ENCODE assay signal across 1 cellular context in the genomic region with DNA sequence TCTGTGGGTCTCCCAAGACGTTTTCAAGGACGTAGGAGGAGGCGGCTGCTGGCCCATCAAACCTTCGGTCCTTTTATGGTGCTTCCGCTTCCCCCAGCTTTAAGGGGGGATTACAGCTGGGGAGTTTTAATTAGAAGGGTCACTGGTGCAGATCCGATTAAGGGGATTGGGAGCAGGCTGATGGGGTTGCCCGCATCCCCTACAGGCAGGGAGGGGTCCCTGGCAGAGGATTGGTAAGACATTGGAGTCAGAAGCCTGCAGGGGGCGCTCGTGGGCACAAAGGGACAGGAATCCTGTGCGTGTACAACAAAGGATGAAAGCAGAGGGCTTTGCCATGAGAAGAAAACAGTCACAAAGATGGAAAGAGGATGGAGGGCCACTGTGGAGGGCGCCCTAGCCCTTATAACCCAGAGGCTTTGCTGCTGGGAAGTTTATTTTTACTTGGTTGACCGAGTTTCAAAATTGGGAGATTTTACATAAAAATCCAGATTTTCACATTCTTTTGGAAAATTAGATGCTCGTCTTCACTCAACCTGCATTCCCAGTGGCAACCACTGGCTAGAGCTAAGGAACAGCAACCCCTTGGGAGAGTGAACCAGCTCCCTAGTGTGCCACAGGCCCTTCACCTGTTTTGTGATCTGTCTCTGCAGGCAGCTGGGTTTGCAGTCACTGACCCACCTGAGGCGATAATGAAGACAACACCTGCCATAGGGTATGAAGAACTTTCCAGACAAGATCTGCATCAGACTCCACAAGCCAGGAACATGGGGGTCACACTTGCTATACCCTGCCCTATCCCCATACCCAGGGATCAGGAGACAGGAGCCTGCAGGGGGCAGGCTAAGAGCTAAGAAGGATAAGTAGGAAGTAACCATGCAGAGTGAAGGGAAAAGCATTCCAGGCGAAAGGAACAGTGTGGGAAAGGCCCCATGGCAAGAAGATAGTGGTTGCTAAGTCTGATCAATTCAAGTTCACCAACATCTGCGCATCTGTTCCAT.
TF ChIP-seq lines count a peak whose summit lies in the region.

No MANE protein-coding gene starts in this region.

TF ChIP-seq in HepG2, 621 proteins besides CTCF, POLR2A, EP300 and RAD21 (continued from another document and continues in another):
- TF ChIP-seq, protein P1, sequence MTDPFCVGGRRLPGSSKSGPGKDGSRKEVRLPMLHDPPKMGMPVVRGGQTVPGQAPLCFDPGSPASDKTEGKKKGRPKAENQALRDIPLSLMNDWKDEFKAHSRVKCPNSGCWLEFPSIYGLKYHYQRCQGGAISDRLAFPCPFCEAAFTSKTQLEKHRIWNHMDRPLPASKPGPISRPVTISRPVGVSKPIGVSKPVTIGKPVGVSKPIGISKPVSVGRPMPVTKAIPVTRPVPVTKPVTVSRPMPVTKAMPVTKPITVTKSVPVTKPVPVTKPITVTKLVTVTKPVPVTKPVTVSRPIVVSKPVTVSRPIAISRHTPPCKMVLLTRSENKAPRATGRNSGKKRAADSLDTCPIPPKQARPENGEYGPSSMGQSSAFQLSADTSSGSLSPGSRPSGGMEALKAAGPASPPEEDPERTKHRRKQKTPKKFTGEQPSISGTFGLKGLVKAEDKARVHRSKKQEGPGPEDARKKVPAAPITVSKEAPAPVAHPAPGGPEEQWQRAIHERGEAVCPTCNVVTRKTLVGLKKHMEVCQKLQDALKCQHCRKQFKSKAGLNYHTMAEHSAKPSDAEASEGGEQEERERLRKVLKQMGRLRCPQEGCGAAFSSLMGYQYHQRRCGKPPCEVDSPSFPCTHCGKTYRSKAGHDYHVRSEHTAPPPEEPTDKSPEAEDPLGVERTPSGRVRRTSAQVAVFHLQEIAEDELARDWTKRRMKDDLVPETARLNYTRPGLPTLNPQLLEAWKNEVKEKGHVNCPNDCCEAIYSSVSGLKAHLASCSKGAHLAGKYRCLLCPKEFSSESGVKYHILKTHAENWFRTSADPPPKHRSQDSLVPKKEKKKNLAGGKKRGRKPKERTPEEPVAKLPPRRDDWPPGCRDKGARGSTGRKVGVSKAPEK (CRISPR knock-in tag; IDR thresholded peaks at IDR 0.05; ENCODE audit: borderline replicate concordance): no peak; the same call in 1 of the 2 replicates
- no peak for TF ChIP-seq NCOR1 (IDR thresholded peaks at IDR 0.05; ENCODE audit: borderline replicate concordance, low read length)
- no peak for TF ChIP-seq ZNF878 (CRISPR knock-in tag; IDR thresholded peaks at IDR 0.05)
- no peak for TF ChIP-seq ZNF121 (CRISPR knock-in tag; IDR thresholded peaks at IDR 0.05)
- TF ChIP-seq ZFP1 (CRISPR knock-in tag; IDR thresholded peaks at IDR 0.05): no peak
- no peak for TF ChIP-seq ZNF205 (CRISPR knock-in tag; IDR thresholded peaks at IDR 0.05)
- TF ChIP-seq MED13 (CRISPR knock-in tag; IDR thresholded peaks at IDR 0.05): no peak
- TF ChIP-seq ZNF678 (CRISPR knock-in tag; IDR thresholded peaks at IDR 0.05): no peak
- TF ChIP-seq ZNF788 (CRISPR knock-in tag; IDR thresholded peaks at IDR 0.05; ENCODE audit: borderline replicate concordance): no peak
- no peak for TF ChIP-seq PHF21A (CRISPR knock-in tag; IDR thresholded peaks at IDR 0.05)
- TF ChIP-seq ISL2 (CRISPR knock-in tag; IDR thresholded peaks at IDR 0.05): 0 out of 2 replicates have a peak, but pooled peaks have one; percentile 27
- no peak for TF ChIP-seq CBX1 (IDR thresholded peaks at IDR 0.05; ENCODE audit: low read depth)
- TF ChIP-seq GPN1 (CRISPR knock-in tag; IDR thresholded peaks at IDR 0.05; ENCODE audit: borderline replicate concordance): no peak
- TF ChIP-seq NCOA2 (CRISPR knock-in tag; IDR thresholded peaks at IDR 0.05): no peak
- no peak for TF ChIP-seq CCDC6 (CRISPR knock-in tag; IDR thresholded peaks at IDR 0.05)
- TF ChIP-seq, protein P2, sequence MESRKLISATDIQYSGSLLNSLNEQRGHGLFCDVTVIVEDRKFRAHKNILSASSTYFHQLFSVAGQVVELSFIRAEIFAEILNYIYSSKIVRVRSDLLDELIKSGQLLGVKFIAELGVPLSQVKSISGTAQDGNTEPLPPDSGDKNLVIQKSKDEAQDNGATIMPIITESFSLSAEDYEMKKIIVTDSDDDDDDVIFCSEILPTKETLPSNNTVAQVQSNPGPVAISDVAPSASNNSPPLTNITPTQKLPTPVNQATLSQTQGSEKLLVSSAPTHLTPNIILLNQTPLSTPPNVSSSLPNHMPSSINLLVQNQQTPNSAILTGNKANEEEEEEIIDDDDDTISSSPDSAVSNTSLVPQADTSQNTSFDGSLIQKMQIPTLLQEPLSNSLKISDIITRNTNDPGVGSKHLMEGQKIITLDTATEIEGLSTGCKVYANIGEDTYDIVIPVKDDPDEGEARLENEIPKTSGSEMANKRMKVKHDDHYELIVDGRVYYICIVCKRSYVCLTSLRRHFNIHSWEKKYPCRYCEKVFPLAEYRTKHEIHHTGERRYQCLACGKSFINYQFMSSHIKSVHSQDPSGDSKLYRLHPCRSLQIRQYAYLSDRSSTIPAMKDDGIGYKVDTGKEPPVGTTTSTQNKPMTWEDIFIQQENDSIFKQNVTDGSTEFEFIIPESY (CRISPR knock-in tag; IDR thresholded peaks at IDR 0.05): no peak
- TF ChIP-seq AGO2 (optimal IDR thresholded peaks at IDR 0.05; ENCODE audit: low read depth, low read length): no peak
- no peak for TF ChIP-seq STAT5B (CRISPR knock-in tag; IDR thresholded peaks at IDR 0.05)
- TF ChIP-seq KLF6 (CRISPR knock-in tag; IDR thresholded peaks at IDR 0.05): no peak
- no peak for TF ChIP-seq ZNF607 (CRISPR knock-in tag; IDR thresholded peaks at IDR 0.05; ENCODE audit: borderline replicate concordance)
- TF ChIP-seq ZNF430 (CRISPR knock-in tag; IDR thresholded peaks at IDR 0.05): 0 out of 2 replicates have a peak, but pooled peaks have one; percentile 20
- TF ChIP-seq, protein P3, sequence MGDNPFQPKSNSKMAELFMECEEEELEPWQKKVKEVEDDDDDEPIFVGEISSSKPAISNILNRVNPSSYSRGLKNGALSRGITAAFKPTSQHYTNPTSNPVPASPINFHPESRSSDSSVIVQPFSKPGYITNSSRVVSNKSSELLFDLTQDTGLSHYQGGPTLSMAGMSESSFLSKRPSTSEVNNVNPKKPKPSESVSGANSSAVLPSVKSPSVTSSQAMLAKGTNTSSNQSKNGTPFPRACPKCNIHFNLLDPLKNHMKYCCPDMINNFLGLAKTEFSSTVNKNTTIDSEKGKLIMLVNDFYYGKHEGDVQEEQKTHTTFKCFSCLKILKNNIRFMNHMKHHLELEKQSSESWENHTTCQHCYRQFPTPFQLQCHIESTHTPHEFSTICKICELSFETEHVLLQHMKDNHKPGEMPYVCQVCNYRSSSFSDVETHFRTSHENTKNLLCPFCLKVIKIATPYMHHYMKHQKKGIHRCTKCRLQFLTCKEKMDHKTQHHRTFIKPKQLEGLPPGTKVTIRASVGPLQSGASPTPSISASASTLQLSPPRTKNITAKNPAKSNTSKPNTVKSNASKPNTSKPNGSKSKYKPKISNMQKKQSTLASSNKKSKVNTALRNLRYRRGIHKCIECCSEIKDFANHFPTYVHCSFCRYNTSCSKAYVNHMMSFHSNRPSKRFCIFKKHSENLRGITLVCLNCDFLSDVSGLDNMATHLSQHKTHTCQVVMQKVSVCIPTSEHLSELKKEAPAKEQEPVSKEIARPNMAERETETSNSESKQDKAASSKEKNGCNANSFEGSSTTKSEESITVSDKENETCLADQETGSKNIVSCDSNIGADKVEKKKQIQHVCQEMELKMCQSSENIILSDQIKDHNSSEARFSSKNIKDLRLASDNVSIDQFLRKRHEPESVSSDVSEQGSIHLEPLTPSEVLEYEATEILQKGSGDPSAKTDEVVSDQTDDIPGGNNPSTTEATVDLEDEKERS (CRISPR knock-in tag; IDR thresholded peaks at IDR 0.05): 0 out of 2 replicates have a peak, but pooled peaks have one; percentile 38
- TF ChIP-seq ZNF660 (CRISPR knock-in tag; IDR thresholded peaks at IDR 0.05; ENCODE audit: borderline replicate concordance, low read depth): no peak
- no peak for TF ChIP-seq TP53 (CRISPR knock-in tag; conservative IDR thresholded peaks at IDR 0.05)
- no peak for TF ChIP-seq ADNP (CRISPR knock-in tag; IDR thresholded peaks at IDR 0.05)
- no peak for TF ChIP-seq ZNF749 (CRISPR knock-in tag; IDR thresholded peaks at IDR 0.05; ENCODE audit: borderline replicate concordance)
- no peak for TF ChIP-seq ZFYVE20 (CRISPR knock-in tag; IDR thresholded peaks at IDR 0.05; ENCODE audit: borderline replicate concordance, low read depth)
- no peak for TF ChIP-seq ATF7 (IDR thresholded peaks at IDR 0.05)
- TF ChIP-seq ATF7 (CRISPR knock-in tag; IDR thresholded peaks at IDR 0.05): no peak
- no peak for TF ChIP-seq TBP (CRISPR knock-in tag; IDR thresholded peaks at IDR 0.05)
- TF ChIP-seq ZNF564 (CRISPR knock-in tag; IDR thresholded peaks at IDR 0.05): 0 out of 2 replicates have a peak, but pooled peaks have one; percentile 29
- peak; percentile 34; the same call in 1 of the 2 replicates for TF ChIP-seq KDM2A (CRISPR knock-in tag; IDR thresholded peaks at IDR 0.05; ENCODE audit: borderline replicate concordance, low read depth)
- no peak for TF ChIP-seq KMT2A (CRISPR knock-in tag; IDR thresholded peaks at IDR 0.05)
- no peak for TF ChIP-seq ATRX (CRISPR knock-in tag; IDR thresholded peaks at IDR 0.05; ENCODE audit: borderline replicate concordance)
- TF ChIP-seq ZHX2 (IDR thresholded peaks at IDR 0.05; ENCODE audit: low read depth): no peak
- TF ChIP-seq ZHX2 (CRISPR knock-in tag; IDR thresholded peaks at IDR 0.05; ENCODE audit: borderline replicate concordance): no peak
- TF ChIP-seq, protein P4, sequence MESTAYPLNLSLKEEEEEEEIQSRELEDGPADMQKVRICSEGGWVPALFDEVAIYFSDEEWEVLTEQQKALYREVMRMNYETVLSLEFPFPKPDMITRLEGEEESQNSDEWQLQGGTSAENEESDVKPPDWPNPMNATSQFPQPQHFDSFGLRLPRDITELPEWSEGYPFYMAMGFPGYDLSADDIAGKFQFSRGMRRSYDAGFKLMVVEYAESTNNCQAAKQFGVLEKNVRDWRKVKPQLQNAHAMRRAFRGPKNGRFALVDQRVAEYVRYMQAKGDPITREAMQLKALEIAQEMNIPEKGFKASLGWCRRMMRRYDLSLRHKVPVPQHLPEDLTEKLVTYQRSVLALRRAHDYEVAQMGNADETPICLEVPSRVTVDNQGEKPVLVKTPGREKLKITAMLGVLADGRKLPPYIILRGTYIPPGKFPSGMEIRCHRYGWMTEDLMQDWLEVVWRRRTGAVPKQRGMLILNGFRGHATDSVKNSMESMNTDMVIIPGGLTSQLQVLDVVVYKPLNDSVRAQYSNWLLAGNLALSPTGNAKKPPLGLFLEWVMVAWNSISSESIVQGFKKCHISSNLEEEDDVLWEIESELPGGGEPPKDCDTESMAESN (CRISPR knock-in tag; conservative IDR thresholded peaks at IDR 0.05): no peak
- no peak for TF ChIP-seq PAX8 (CRISPR knock-in tag; IDR thresholded peaks at IDR 0.05; ENCODE audit: borderline replicate concordance)
- no peak for TF ChIP-seq ZNF543 (CRISPR knock-in tag; IDR thresholded peaks at IDR 0.05)
- TF ChIP-seq ZNF572 (CRISPR knock-in tag; IDR thresholded peaks at IDR 0.05): no peak
- no peak for TF ChIP-seq NAIF1 (CRISPR knock-in tag; IDR thresholded peaks at IDR 0.05; ENCODE audit: borderline replicate concordance)
- no peak for TF ChIP-seq ZNF670 (CRISPR knock-in tag; IDR thresholded peaks at IDR 0.05; ENCODE audit: borderline replicate concordance)
- TF ChIP-seq SP5 (CRISPR knock-in tag; IDR thresholded peaks at IDR 0.05; ENCODE audit: borderline replicate concordance, low read depth): no peak
- no peak for TF ChIP-seq ELF1 (CRISPR knock-in tag; IDR thresholded peaks at IDR 0.05)
- peak; percentile 42; the same call in 1 of the 2 replicates for TF ChIP-seq ZNF501 (CRISPR knock-in tag; IDR thresholded peaks at IDR 0.05)
